In the genomic region with DNA sequence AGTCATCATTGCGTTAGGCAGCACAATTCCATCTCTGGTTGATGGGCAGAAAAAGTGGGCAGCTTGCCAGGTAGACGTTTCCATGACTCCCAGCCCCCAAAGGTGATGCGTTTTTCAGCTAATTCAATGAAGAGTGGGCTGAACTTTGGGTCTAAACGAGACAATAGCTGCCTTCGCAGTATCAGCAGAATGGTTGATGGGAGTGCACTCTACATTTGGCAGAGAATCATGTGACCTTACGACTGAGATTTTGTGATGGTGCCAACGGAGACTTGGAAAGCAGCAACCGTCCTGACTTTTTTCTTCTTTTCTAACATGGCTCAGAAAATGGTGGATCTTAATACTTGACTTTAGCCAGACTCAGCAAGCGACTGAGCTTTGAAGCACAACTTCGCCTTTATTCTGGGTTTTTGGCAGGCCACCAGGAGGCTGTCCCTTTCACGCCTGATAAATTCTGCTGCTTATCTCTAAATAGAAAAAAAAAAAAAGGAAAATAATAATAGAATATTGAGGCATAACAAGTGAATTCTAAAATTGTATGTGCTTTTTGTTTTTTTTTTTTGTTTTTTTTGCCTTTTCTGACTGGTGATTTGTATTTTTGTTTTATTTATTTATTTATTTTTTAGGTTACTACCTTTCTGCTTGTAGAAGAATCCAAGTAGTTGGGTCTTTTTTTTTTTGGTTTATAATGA, we compare ENCODE assay signal across 8 cellular contexts.
A peak's percentile ranks its signal among the peaks of the same experiment; 100 is the strongest.
DNase-seq lines count a peak whose midpoint lies in the region; ATAC-seq and TF ChIP-seq lines count a peak whose summit lies in the region.

No MANE protein-coding gene starts in this region.

- WGBS in body of pancreas, 2 donors: 13 to 16% methylated on average over 11 of the region's 11 CpGs
- 15 to 18% methylated on average over 7 to 11 of the region's 11 CpGs for WGBS in testis, 2 donors

- no peak for TF ChIP-seq POLR2A in body of pancreas (IDR thresholded peaks at IDR 0.05)
- TF ChIP-seq POLR2A in testis (IDR thresholded peaks at IDR 0.05): no peak

- H3K9me3 ChIP-seq in body of pancreas (no peaks in the 10 kb centered on the region), testis (no peaks in the 10 kb centered on the region)

- ATAC-seq in body of pancreas: peak; percentile 79
- ATAC-seq in GM21528 (IDR thresholded peaks at IDR 0.05; ENCODE audit: low FRiP score, unreplicated experiment): no peak
- no peak for ATAC-seq in GM21619 (IDR thresholded peaks at IDR 0.05; ENCODE audit: unreplicated experiment)

- TF ChIP-seq EP300 in Ishikawa (IDR thresholded peaks at IDR 0.05; ENCODE audit: borderline replicate concordance): peak; percentile 44; the same call in 1 of the 2 replicates

- H3K27ac ChIP-seq in body of pancreas (peak overlapping the region; percentile 33 to 67 (median 53)), testis (peak overlapping the region; percentile 88 to 92)

- TF ChIP-seq CTCF in body of pancreas (IDR thresholded peaks at IDR 0.05) (no peak), testis (IDR thresholded peaks at IDR 0.05) (no peak)

- no peak for TF ChIP-seq RAD21 in Ishikawa (IDR thresholded peaks at IDR 0.05; ENCODE audit: low read depth)

- peak; percentile 64 to 70 (median 67) for DNase-seq in body of pancreas
- DNase-seq in iris pigment epithelial cell (ENCODE audit: low read depth): peak; percentile 76
- DNase-seq in testis: peak; percentile 88
- DNase-seq in stimulated activated CD4-positive, alpha-beta T cell treated with anti-CD3 and anti-CD28 coated beads, Interleukin-15, amount 100 ng/mL, for 24 hours: no peak
- no peak for DNase-seq in NK-92 treated with Interleukin-12 subunit alpha and Interleukin-12 subunit beta, amount 100 ng/mL, for 24 hours (lab: John Stamatoyannopoulos, UW)

- H3K27me3 ChIP-seq in body of pancreas: no peaks in the 10 kb centered on the region
- no peaks in the 10 kb centered on the region for H3K27me3 ChIP-seq in testis

- peaks cover 23% of the 10 kb centered on the region for H3K4me1 ChIP-seq in body of pancreas
- peaks cover 22% of the 10 kb centered on the region for H3K4me1 ChIP-seq in testis

- H3K36me3 ChIP-seq in body of pancreas (replicated peaks in 1 of 2; ENCODE audit: insufficient read depth in 1 of 2, low read depth in 2 of 2) (no peaks in the 10 kb centered on the region), testis (ENCODE audit: low read depth, missing control alignments) (no peaks in the 10 kb centered on the region)

- intact Hi-C loops in body of pancreas (cut with DNase I): no loop called here
- intact Hi-C loops in testis (cut with DNase I; ENCODE audit: low total_unique reads): no loop called here

- H3K4me3 ChIP-seq in body of pancreas: peak overlapping the region in 1 of 2 donors; percentile 5
- H3K4me3 ChIP-seq in testis: peak overlapping the region; percentile 46 to 57

TF ChIP-seq in Ishikawa, 13 proteins besides CTCF, POLR2A, EP300 and RAD21:
- TF ChIP-seq NFIC (IDR thresholded peaks at IDR 0.05) (peak; percentile 83), CEBPB (IDR thresholded peaks at IDR 0.05) (no peak), TCF12 (IDR thresholded peaks at IDR 0.05; ENCODE audit: low read depth) (no peak), EGR1 (IDR thresholded peaks at IDR 0.05) (no peak), YY1 (IDR thresholded peaks at IDR 0.05; ENCODE audit: low read depth) (peak; percentile 45; the same call in 1 of the 2 replicates), FOXM1 (IDR thresholded peaks at IDR 0.05; ENCODE audit: borderline replicate concordance, low read depth) (peak; percentile 46), TEAD4 (IDR thresholded peaks at IDR 0.05) (peak; percentile 42; the same call in 1 of the 2 replicates), ZBTB7A (IDR thresholded peaks at IDR 0.05; ENCODE audit: low read depth) (no peak), CREB1 (IDR thresholded peaks at IDR 0.05; ENCODE audit: low read depth) (no peak), TAF1 (IDR thresholded peaks at IDR 0.05; ENCODE audit: low read depth) (no peak)
- TF ChIP-seq, protein P1, sequence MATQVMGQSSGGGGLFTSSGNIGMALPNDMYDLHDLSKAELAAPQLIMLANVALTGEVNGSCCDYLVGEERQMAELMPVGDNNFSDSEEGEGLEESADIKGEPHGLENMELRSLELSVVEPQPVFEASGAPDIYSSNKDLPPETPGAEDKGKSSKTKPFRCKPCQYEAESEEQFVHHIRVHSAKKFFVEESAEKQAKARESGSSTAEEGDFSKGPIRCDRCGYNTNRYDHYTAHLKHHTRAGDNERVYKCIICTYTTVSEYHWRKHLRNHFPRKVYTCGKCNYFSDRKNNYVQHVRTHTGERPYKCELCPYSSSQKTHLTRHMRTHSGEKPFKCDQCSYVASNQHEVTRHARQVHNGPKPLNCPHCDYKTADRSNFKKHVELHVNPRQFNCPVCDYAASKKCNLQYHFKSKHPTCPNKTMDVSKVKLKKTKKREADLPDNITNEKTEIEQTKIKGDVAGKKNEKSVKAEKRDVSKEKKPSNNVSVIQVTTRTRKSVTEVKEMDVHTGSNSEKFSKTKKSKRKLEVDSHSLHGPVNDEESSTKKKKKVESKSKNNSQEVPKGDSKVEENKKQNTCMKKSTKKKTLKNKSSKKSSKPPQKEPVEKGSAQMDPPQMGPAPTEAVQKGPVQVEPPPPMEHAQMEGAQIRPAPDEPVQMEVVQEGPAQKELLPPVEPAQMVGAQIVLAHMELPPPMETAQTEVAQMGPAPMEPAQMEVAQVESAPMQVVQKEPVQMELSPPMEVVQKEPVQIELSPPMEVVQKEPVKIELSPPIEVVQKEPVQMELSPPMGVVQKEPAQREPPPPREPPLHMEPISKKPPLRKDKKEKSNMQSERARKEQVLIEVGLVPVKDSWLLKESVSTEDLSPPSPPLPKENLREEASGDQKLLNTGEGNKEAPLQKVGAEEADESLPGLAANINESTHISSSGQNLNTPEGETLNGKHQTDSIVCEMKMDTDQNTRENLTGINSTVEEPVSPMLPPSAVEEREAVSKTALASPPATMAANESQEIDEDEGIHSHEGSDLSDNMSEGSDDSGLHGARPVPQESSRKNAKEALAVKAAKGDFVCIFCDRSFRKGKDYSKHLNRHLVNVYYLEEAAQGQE (IDR thresholded peaks at IDR 0.05; ENCODE audit: low read depth): no peak
- TF ChIP-seq, protein P2, sequence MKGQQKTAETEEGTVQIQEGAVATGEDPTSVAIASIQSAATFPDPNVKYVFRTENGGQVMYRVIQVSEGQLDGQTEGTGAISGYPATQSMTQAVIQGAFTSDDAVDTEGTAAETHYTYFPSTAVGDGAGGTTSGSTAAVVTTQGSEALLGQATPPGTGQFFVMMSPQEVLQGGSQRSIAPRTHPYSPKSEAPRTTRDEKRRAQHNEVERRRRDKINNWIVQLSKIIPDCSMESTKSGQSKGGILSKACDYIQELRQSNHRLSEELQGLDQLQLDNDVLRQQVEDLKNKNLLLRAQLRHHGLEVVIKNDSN (IDR thresholded peaks at IDR 0.05): peak; percentile 86
- TF ChIP-seq, protein P3, sequence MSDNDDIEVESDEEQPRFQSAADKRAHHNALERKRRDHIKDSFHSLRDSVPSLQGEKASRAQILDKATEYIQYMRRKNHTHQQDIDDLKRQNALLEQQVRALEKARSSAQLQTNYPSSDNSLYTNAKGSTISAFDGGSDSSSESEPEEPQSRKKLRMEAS (IDR thresholded peaks at IDR 0.05): peak; percentile 42

Comparison
In these comparisons a context has a peak if more than half of its experiments do, and no peak if none do; other contexts are left out.
1. DNase-seq: peak in body of pancreas (4 of 4), iris pigment epithelial cell (single experiment) and testis (single experiment); none in stimulated activated CD4-positive, alpha-beta T cell treated with anti-CD3 and anti-CD28 coated beads, Interleukin-15, amount 100 ng/mL, for 24 hours (single experiment) and NK-92 treated with Interleukin-12 subunit alpha and Interleukin-12 subunit beta, amount 100 ng/mL, for 24 hours (single experiment).